8 cellular contexts compared by ENCODE assay signal in genomic region chr21:41112740-41113692, GRCh38. TPM values are rescaled to one million over a fixed set of nuclear protein-coding genes. Genes with fewer than 3 reads are reported as not detected.
DNase-seq lines count a peak whose midpoint lies in the region; ATAC-seq and TF ChIP-seq lines count a peak whose summit lies in the region.

No MANE protein-coding gene starts in this region.

- H3K4me1 ChIP-seq in left lung (no peaks in the 10 kb centered on the region), aorta (ENCODE audit: control insufficient read depth in 1 of 2, insufficient read depth in 2 of 2, low read length in 2 of 2) (peaks cover 0 to 3% of the 10 kb centered on the region in 2 donors)

- H3K4me3 ChIP-seq in astrocyte of the cerebellum (ENCODE audit: low read depth, low read length) (no peak overlapping the region), left lung (no peak overlapping the region), aorta (ENCODE audit: low read length in 2 of 2) (no peak overlapping the region)

- TF ChIP-seq CTCF in AG09319 (IDR thresholded peaks at IDR 0.05; ENCODE audit: low read depth, low read length) (no peak), astrocyte of the cerebellum (IDR thresholded peaks at IDR 0.05; ENCODE audit: low read depth, low read length, missing control alignments) (no peak), left lung (IDR thresholded peaks at IDR 0.05) (no peak)

- ATAC-seq in left lung (peak; percentile 90), aorta (ENCODE audit: low FRiP score) (peak; percentile 19), GM21825 (IDR thresholded peaks at IDR 0.05; ENCODE audit: unreplicated experiment) (no peak)

- H3K27ac ChIP-seq in left lung (peak overlapping the region; percentile 2 to 13), aorta (ENCODE audit: low read depth in 1 of 2, low read length in 2 of 2) (no peak overlapping the region)

- intact Hi-C loops in left lung (cut with DNase I) (no loop called here), aorta (cut with DNase I) (no loop called here)

- DNase-seq in AG09319 (ENCODE audit: extremely low read depth, low read depth) (peak; percentile 52), HT-29 (ENCODE audit: low spot score) (peak; percentile 14), astrocyte of the cerebellum (ENCODE audit: low read depth) (peak; percentile 94), left lung (peak in 1 of 2 donors; percentile 46), aorta (peak in 1 of 2 donors; percentile 57), NCI-H2171 (lab: John Stamatoyannopoulos, UW) (no peak), NOMO-1 treated with dmso at 0.1 percent for 144 hours (lab: John Stamatoyannopoulos, UW; ENCODE audit: unreplicated experiment) (no peak)

- H3K27me3 ChIP-seq in left lung (peaks cover 0 to 5% of the 10 kb centered on the region in 2 donors), aorta (ENCODE audit: control insufficient read depth in 1 of 2, insufficient read depth in 2 of 2, low read length in 1 of 2) (peaks cover 0 to 2% of the 10 kb centered on the region in 2 donors)

- in situ Hi-C loops in astrocyte of the cerebellum (cut with HindIII; ENCODE audit: low sequenced_read_pairs): no loop called here

- no peaks in the 10 kb centered on the region for H3K9me3 ChIP-seq in left lung
- no peaks in the 10 kb centered on the region for H3K9me3 ChIP-seq in aorta (ENCODE audit: control insufficient read depth, low read length)

- WGBS in aorta, 2 donors: 26 to 29% methylated on average over 14 of the region's 14 CpGs

- H3K36me3 ChIP-seq in left lung (no peaks in the 10 kb centered on the region), aorta (ENCODE audit: control insufficient read depth in 1 of 2, insufficient read depth in 2 of 2, low read length in 1 of 2) (no peaks in the 10 kb centered on the region)

RNA-seq across cellular contexts. Expression of gene BACE2, which starts 54.9 kb away (rescaled TPM):
- total RNA-seq in HT-29 (2014; rRNA removed; shearing (Covaris generic)): 20.0 and 26.5 TPM in 2 replicates
- 10 to 100 TPM; 41.5 to 44.6 TPM for total RNA-seq in left lung
- 100 to 1,000 TPM in 1 of 2 donors, 10 to 100 TPM in 1; 80.4 to 151 TPM for total RNA-seq in aorta
- polyA plus RNA-seq in aorta: 10 to 100 TPM; 26.2 to 53.3 TPM

Comparison
In these comparisons a context has a peak if more than half of its experiments do, and no peak if none do; other contexts are left out.
1. DNase-seq: peak in AG09319 (single experiment), HT-29 (single experiment) and astrocyte of the cerebellum (single experiment); none in NCI-H2171 (single experiment) and NOMO-1 treated with dmso at 0.1 percent for 144 hours (single experiment).
2. H3K27ac ChIP-seq: peak in left lung (2 of 2); none in aorta (0 of 2).